ENCODE assay signal across 24 cellular contexts in the genomic region with DNA sequence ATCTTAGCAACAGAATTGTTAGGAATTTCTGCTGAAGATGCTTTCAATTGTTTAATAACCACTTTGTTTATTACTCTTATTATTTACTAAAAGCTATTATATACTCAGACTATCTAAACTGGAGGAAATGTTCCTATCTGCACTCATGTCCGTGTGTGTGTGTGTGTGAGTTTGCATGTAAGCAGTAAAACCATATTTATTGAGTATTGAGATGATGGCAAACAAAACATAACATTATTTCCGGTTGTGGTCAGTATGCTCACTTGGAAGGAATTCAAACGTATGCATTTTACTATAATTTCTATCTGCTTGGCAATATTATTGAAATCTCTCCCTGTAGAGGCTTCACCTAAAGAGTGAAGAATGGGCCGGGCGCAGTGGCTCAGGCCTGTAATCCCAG. TPM values are rescaled to one million over a fixed set of nuclear protein-coding genes. Genes with fewer than 3 reads are reported as not detected.
DNase-seq lines count a peak whose midpoint lies in the region; ATAC-seq and TF ChIP-seq lines count a peak whose summit lies in the region.
"Had no signal": no experiment of that assay in that cellular context is flagged by ENCODE, and none has a peak within 500 bp of the region (broad histone marks: within the 10 kb centered on the region; RNA-seq: fewer than 3 reads in every experiment).

No MANE protein-coding gene starts in this region.

- no peak overlapping the region for H3K4me3 ChIP-seq in OCI-LY1 (ENCODE audit: low read depth, low read length, poor library complexity, severe bottlenecking)
- no peak overlapping the region for H3K4me3 ChIP-seq in SJSA1
- H3K4me3 ChIP-seq: A549; BLaER1 treated with 17β-estradiol and CSF1 and Interleukin-3, amounts not matched to agents 10 nM and 100 nM; GM12878; GM23248 had no signal

- TF ChIP-seq CTCF in OCI-LY1 (IDR thresholded peaks at IDR 0.05; ENCODE audit: low read length) (no peak), GM10266 (IDR thresholded peaks at IDR 0.05; ENCODE audit: control insufficient read depth, insufficient read depth, low read depth, missing control alignments) (no peak)

- no peak overlapping the region for H3K4me2 ChIP-seq in OCI-LY1 (ENCODE audit: low read length)
- H3K4me2 ChIP-seq: A549; BLaER1 treated with 17β-estradiol and CSF1 and Interleukin-3, amounts not matched to agents 10 nM and 100 nM had no signal

- H3K79me2 ChIP-seq in OCI-LY1 (ENCODE audit: insufficient read depth, low read length): no peaks in the 10 kb centered on the region

- peak overlapping the region; percentile 79; the same call in 1 of the 2 replicates for H2AFZ ChIP-seq in OCI-LY1 (ENCODE audit: low read length)
- H2AFZ ChIP-seq: GM23248 had no signal

- H4K20me1 ChIP-seq in OCI-LY1 (ENCODE audit: insufficient read depth, low read length): no peaks in the 10 kb centered on the region
- H4K20me1 ChIP-seq: BLaER1 treated with 17β-estradiol and CSF1 and Interleukin-3, amounts not matched to agents 10 nM and 100 nM had no signal

- DNase-seq in ELR (ENCODE audit: low read depth): peak; percentile 74
- DNase-seq in SJSA1 (ENCODE audit: low read depth in 1 of 2, low spot score in 2 of 2): no peak
- DNase-seq in iris pigment epithelial cell (ENCODE audit: low read depth): peak; percentile 5
- no peak for DNase-seq in GM10266 (ENCODE audit: extremely low spot score)
- DNase-seq in superior temporal gyrus (ENCODE audit: extremely low spot score): no peak
- DNase-seq in left lobe of liver (ENCODE audit: low spot score): no peak
- DNase-seq: 8988T; ACHN; AML-193; BE2C; Calu3; CD4-positive, alpha-beta memory T cell; COR-L47; DMS53; DMS79 treated with DMSO at 0.1 percent for 48 hours; H7 had no signal

- H3K27me3 ChIP-seq in OCI-LY1 (ENCODE audit: insufficient read depth, low read length) (no peaks in the 10 kb centered on the region), SJSA1 (replicated peaks) (no peaks in the 10 kb centered on the region)
- H3K27me3 ChIP-seq: BE2C; BLaER1 treated with 17β-estradiol and CSF1 and Interleukin-3, amounts not matched to agents 10 nM and 100 nM had no signal

- no peaks in the 10 kb centered on the region; the same call in 1 of the 2 replicates for H3K9me3 ChIP-seq in OCI-LY1 (ENCODE audit: low read length)
- H3K9me3 ChIP-seq in SJSA1 (replicated peaks): no peaks in the 10 kb centered on the region
- H3K9me3 ChIP-seq: A549, BE2C had no signal

- H3K36me3 ChIP-seq in OCI-LY1 (ENCODE audit: insufficient read depth, low read length) (no peaks in the 10 kb centered on the region), SJSA1 (no peaks in the 10 kb centered on the region)
- H3K36me3 ChIP-seq: BE2C; BLaER1 treated with 17β-estradiol and CSF1 and Interleukin-3, amounts not matched to agents 10 nM and 100 nM had no signal

- H3F3A ChIP-seq in OCI-LY1 (ENCODE audit: insufficient read depth, low read length): no peaks in the 10 kb centered on the region; the same call in 1 of the 2 replicates

- H3K27ac ChIP-seq in OCI-LY1 (ENCODE audit: low read depth, low read length, poor library complexity, severe bottlenecking): no peak overlapping the region
- peak overlapping the region; percentile 26; the same call in 1 of the 2 replicates for H3K27ac ChIP-seq in SJSA1
- H3K27ac ChIP-seq: A549; BLaER1 treated with 17β-estradiol and CSF1 and Interleukin-3, amounts not matched to agents 10 nM and 100 nM; GM23248 had no signal

- no peak overlapping the region for H3K9ac ChIP-seq in OCI-LY1 (ENCODE audit: low read length)
- H3K9ac ChIP-seq: BLaER1 treated with 17β-estradiol and CSF1 and Interleukin-3, amounts not matched to agents 10 nM and 100 nM; GM23248 had no signal

- H3K4me1 ChIP-seq in OCI-LY1 (ENCODE audit: insufficient read depth, low read length, severe bottlenecking) (no peaks in the 10 kb centered on the region), SJSA1 (replicated peaks) (peaks cover 42% of the 10 kb centered on the region)
- H3K4me1 ChIP-seq: A549; BE2C; BLaER1 treated with 17β-estradiol and CSF1 and Interleukin-3, amounts not matched to agents 10 nM and 100 nM had no signal

- ATAC-seq in HG03135 (IDR thresholded peaks at IDR 0.05; ENCODE audit: unreplicated experiment): no peak
- no peak for ATAC-seq in left lobe of liver
- ATAC-seq: A549, GM12878, HCT116 had no signal

- H3K9me2 ChIP-seq in OCI-LY1 (ENCODE audit: low read depth, low read length): no peaks in the 10 kb centered on the region

RNA-seq across cellular contexts. Expression of a gene that starts 43.0 kb away (rescaled TPM):
- total RNA-seq in SJSA1 (2014; rRNA removed; shearing (Covaris generic)): 8.0 and 12.1 TPM in 2 replicates
- total RNA-seq in left lobe of liver: not detected
- total RNA-seq: H1 had no signal

Comparison
In these comparisons a context has a peak if more than half of its experiments do, and no peak if none do; other contexts are left out.
1. DNase-seq: peak in ELR (single experiment) and iris pigment epithelial cell (single experiment); none in SJSA1 (0 of 2), GM10266 (single experiment), superior temporal gyrus (single experiment) and left lobe of liver (single experiment).